ENCODE assay signal across 15 cellular contexts in genomic region chr11:38646382-38646781, GRCh38.
A peak's percentile ranks its signal among the peaks of the same experiment; 100 is the strongest.
DNase-seq lines count a peak whose midpoint lies in the region; ATAC-seq and TF ChIP-seq lines count a peak whose summit lies in the region.
"Had no signal": no experiment of that assay in that cellular context is flagged by ENCODE, and none has a peak within 500 bp of the region (broad histone marks: within the 10 kb centered on the region; RNA-seq: fewer than 3 reads in every experiment).

No MANE protein-coding gene starts in this region.

- H3K36me3 ChIP-seq in heart right ventricle (no peaks in the 10 kb centered on the region), lower lobe of right lung (no peaks in the 10 kb centered on the region)

- ATAC-seq in heart right ventricle (peak; percentile 46 to 97 (median 85)), HG03280 (IDR thresholded peaks at IDR 0.05; ENCODE audit: unreplicated experiment) (no peak), HG03108 (IDR thresholded peaks at IDR 0.05; ENCODE audit: unreplicated experiment) (no peak), lower lobe of right lung (no peak)

- H3K27me3 ChIP-seq in heart right ventricle: no peaks in the 10 kb centered on the region
- no peaks in the 10 kb centered on the region for H3K27me3 ChIP-seq in lower lobe of right lung (ENCODE audit: low read depth)

- no peaks in the 10 kb centered on the region for H3K4me1 ChIP-seq in heart right ventricle
- H3K4me1 ChIP-seq in lower lobe of right lung: no peaks in the 10 kb centered on the region

- intact Hi-C loops in heart right ventricle (cut with DNase I): no loop called here
- intact Hi-C loops in lower lobe of right lung (cut with DNase I): no loop called here

- TF ChIP-seq CTCF in heart right ventricle (IDR thresholded peaks at IDR 0.05) (no peak), lower lobe of right lung (IDR thresholded peaks at IDR 0.05) (no peak)

- DNase-seq in EL (peak; percentile 6), HS-27A (ENCODE audit: low read depth) (peak; percentile 35), NCI-H446 treated with DMSO at 0.1 percent for 48 hours (lab: John Stamatoyannopoulos, UW) (peak; percentile 77), heart right ventricle (peak in 1 of 2 donors; percentile 48), HuH-7 (ENCODE audit: low spot score) (no peak), lower lobe of right lung (no peak)
- DNase-seq: C1 segment of cervical spinal cord; CD4-positive, alpha-beta T cell; DMS79; GDM1; GOT3; H9; IMR-90 had no signal

- H3K4me3 ChIP-seq in heart right ventricle (no peak overlapping the region), lower lobe of right lung (no peak overlapping the region)

- H3K27ac ChIP-seq in heart right ventricle (peak overlapping the region in 3 of 10 donors; percentile 36 to 62 (median 54)), lower lobe of right lung (no peak overlapping the region)

- WGBS in heart right ventricle, 2 donors: 59 to 60% methylated on average over 3 of the region's 3 CpGs

- peaks cover 0 to 18% (median 0%) of the 10 kb centered on the region in 11 donors for H3K9me3 ChIP-seq in heart right ventricle
- H3K9me3 ChIP-seq in lower lobe of right lung: no peaks in the 10 kb centered on the region

Comparison
In these comparisons a context has a peak if more than half of its experiments do, and no peak if none do; other contexts are left out.
1. DNase-seq: peak in EL (single experiment), HS-27A (single experiment) and NCI-H446 treated with DMSO at 0.1 percent for 48 hours (single experiment); none in HuH-7 (single experiment) and lower lobe of right lung (single experiment).
2. ATAC-seq: peak in heart right ventricle (8 of 8); none in HG03280 (single experiment), HG03108 (single experiment) and lower lobe of right lung (0 of 2).